ENCODE assay signal across 8 cellular contexts in the genomic region with DNA sequence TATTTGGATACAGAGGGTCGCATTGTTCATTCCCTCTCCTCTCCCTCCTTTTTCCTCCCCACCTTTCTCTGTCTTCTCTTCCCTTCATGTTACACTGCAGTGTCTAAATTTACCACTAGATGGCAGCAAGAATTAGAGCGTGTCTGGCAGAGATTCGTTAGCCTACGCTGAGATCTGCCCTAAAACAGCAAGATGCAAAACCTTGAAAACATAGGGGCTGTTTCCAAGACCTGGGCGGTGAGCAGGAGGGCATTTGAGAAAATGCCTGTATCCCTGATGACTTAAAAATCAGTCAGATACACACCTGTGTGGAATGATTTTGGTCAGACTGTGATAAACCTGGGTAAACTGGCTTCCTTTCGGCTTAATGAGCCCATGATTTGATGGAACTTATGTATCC.
A peak's percentile ranks its signal among the peaks of the same experiment; 100 is the strongest.
DNase-seq lines count a peak whose midpoint lies in the region; ATAC-seq and TF ChIP-seq lines count a peak whose summit lies in the region.

No MANE protein-coding gene starts in this region.

- ATAC-seq in GM19035 (IDR thresholded peaks at IDR 0.05; ENCODE audit: unreplicated experiment) (peak; percentile 72), HG03439 (IDR thresholded peaks at IDR 0.05; ENCODE audit: unreplicated experiment) (peak; percentile 53)

- peak; percentile 38 to 65 (median 63) for DNase-seq in CD4-positive, alpha-beta memory T cell
- DNase-seq in NCI-H526 treated with DMSO at 0.1 percent for 48 hours (lab: John Stamatoyannopoulos, UW), result peak; percentile 47
- DNase-seq in activated CD8-positive, alpha-beta memory T cell treated with anti-CD3 and anti-CD28 coated beads, Interleukin-2, amount 50 U/mL, for 4 hours, result peak; percentile 16
- peak; percentile 81 for DNase-seq in fibroblast of peridontal ligament (ENCODE audit: extremely low read depth)
- peak; percentile 54 for DNase-seq in neural crest cell (ENCODE audit: low read depth, low spot score)
- no peak for DNase-seq in ecto neural progenitor cell (ENCODE audit: low spot score)

- peak; percentile 91 for TF ChIP-seq CTCF in neural crest cell (conservative IDR thresholded peaks at IDR 0.05)

- no peaks in the 10 kb centered on the region for H3K36me3 ChIP-seq in CD4-positive, alpha-beta memory T cell (ENCODE audit: insufficient read depth, low read length)

- no peaks in the 10 kb centered on the region for H3K9me3 ChIP-seq in CD4-positive, alpha-beta memory T cell (ENCODE audit: control insufficient read depth in 1 of 2, low read length in 2 of 2)

- no peak overlapping the region for H3K4me3 ChIP-seq in CD4-positive, alpha-beta memory T cell (ENCODE audit: low read length in 2 of 2)

- no peak overlapping the region for H3K27ac ChIP-seq in CD4-positive, alpha-beta memory T cell (ENCODE audit: low read depth, low read length)

- H3K4me1 ChIP-seq in CD4-positive, alpha-beta memory T cell (ENCODE audit: insufficient read depth, low read length), result no peaks in the 10 kb centered on the region

- H3K4me3 Mint-ChIP-seq in CD4-positive, alpha-beta memory T cell, result no peak overlapping the region
- H3K4me3 Mint-ChIP-seq in neural crest cell, result no peak overlapping the region

- CTCF ChIA-PET in CD4-positive, alpha-beta memory T cell (lab: Charles Lee; ENCODE audit: partially characterized antibody), result interaction anchor here (0.8 to 9.6 kb wide), 13 partner anchors 10 to 653 kb away, joined by 3 to 146 read pairs (median 5); no protein-coding TSS in a partner anchor

- POLR2A ChIA-PET in CD4-positive, alpha-beta memory T cell (lab: Charles Lee; ENCODE audit: partially characterized antibody), result no interaction called here

- H3K4me1 Mint-ChIP-seq in CD4-positive, alpha-beta memory T cell, result peaks cover 0 to 2% (median 0%) of the 10 kb centered on the region in 4 donors
- H3K4me1 Mint-ChIP-seq in neural crest cell, result peaks cover 5% of the 10 kb centered on the region

- intact Hi-C loops in CD4-positive, alpha-beta memory T cell (cut with micrococcal nuclease), result loop anchor here (1.0 kb wide), 3 partner anchors 143 to 653 kb away; no protein-coding TSS in a partner anchor

- no peaks in the 10 kb centered on the region for H3K9me3 Mint-ChIP-seq in CD4-positive, alpha-beta memory T cell
- no peaks in the 10 kb centered on the region for H3K9me3 Mint-ChIP-seq in neural crest cell

- no peaks in the 10 kb centered on the region for H3K36me3 Mint-ChIP-seq in CD4-positive, alpha-beta memory T cell
- no peaks in the 10 kb centered on the region for H3K36me3 Mint-ChIP-seq in neural crest cell (ENCODE audit: low read depth)

- H3K27me3 ChIP-seq in CD4-positive, alpha-beta memory T cell (ENCODE audit: insufficient read depth, low read length), result no peaks in the 10 kb centered on the region

- peak overlapping the region in 1 of 7 donors; percentile 7 for H3K27ac Mint-ChIP-seq in CD4-positive, alpha-beta memory T cell
- H3K27ac Mint-ChIP-seq in neural crest cell (ENCODE audit: unreplicated experiment), result no peak overlapping the region

- peaks cover 0 to 2% of the 10 kb centered on the region in 2 donors for H3K27me3 Mint-ChIP-seq in CD4-positive, alpha-beta memory T cell
- H3K27me3 Mint-ChIP-seq in neural crest cell (ENCODE audit: low read depth), result no peaks in the 10 kb centered on the region
